In the genomic region with DNA sequence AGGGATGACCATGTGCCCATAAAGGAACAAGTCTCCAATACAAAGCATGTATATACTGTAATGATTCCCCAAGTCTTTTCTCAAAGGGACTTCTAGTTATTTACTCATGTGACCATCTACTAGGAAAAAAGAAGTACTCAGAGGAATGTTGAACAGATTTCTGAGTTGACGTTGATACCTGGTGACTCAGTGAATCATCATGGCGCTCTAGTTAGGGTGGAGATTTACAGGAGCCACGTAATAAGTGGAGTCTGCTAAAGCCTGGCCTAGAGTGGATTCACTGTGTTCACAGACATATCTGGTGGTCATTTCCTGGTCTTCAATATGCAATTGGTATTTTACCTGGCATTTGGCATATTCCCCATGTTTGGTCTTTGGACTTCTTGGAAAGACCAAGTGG, we compare ENCODE assay signal across 23 cellular contexts.
DNase-seq lines count a peak whose midpoint lies in the region; ATAC-seq, FAIRE-seq and TF ChIP-seq lines count a peak whose summit lies in the region.
"Had no signal": no experiment of that assay in that cellular context is flagged by ENCODE, and none has a peak within 500 bp of the region (broad histone marks: within the 10 kb centered on the region; RNA-seq: fewer than 3 reads in every experiment).

No MANE protein-coding gene starts in this region.

- H3K36me3 Mint-ChIP-seq in astrocyte (ENCODE audit: low read depth, unreplicated experiment), result no peaks in the 10 kb centered on the region
- H3K36me3 Mint-ChIP-seq: CD4-positive, CD25-positive, alpha-beta regulatory T cell; CD8-positive, alpha-beta T cell had no signal

- H3K79me1 ChIP-seq in IMR-90 (ENCODE audit: low read depth in 1 of 2, low read length in 2 of 2), result no peaks in the 10 kb centered on the region

- no peaks in the 10 kb centered on the region for H3K9me3 Mint-ChIP-seq in astrocyte (ENCODE audit: unreplicated experiment)
- H3K9me3 Mint-ChIP-seq: CD8-positive, alpha-beta T cell; GM23338; HFFc6 had no signal

- ATAC-seq in IMR-90 (ENCODE audit: low read depth) (no peak), foreskin keratinocyte (peak; percentile 51), HG03135 (IDR thresholded peaks at IDR 0.05; ENCODE audit: unreplicated experiment) (no peak)
- ATAC-seq: CD8-positive, alpha-beta T cell; GM12878 had no signal

- intact Hi-C loops in IMR-90 (cut with micrococcal nuclease), result no loop called here

- WGBS in IMR-90 (ENCODE audit: extremely low coverage in 2 of 2, insufficient read length in 1 of 2), 2 experiments, result no CpG with 5 or more reads among the region's 3 CpGs
- WGBS in smooth muscle cell (ENCODE audit: low lambda C conversion rate), result 74% methylated on average over 3 of the region's 3 CpGs

- no peak overlapping the region for H3K27ac Mint-ChIP-seq in astrocyte (ENCODE audit: unreplicated experiment)
- H3K27ac Mint-ChIP-seq: B cell; CD4-positive, CD25-positive, alpha-beta regulatory T cell; CD8-positive, alpha-beta T cell; HFFc6 had no signal

- no peak overlapping the region for H2BK15ac ChIP-seq in IMR-90 (ENCODE audit: low read depth, low read length)

- no peak overlapping the region for H3K56ac ChIP-seq in IMR-90 (ENCODE audit: extremely low read depth, insufficient read depth, low read length)

- H3K4me2 ChIP-seq in IMR-90 (ENCODE audit: low read depth, low read length) (no peak overlapping the region), astrocyte (ENCODE audit: low read length) (no peak overlapping the region), smooth muscle cell (no peak overlapping the region)
- H3K4me2 ChIP-seq: BLaER1, GM23338 had no signal

- H4K20me1 ChIP-seq in IMR-90 (ENCODE audit: insufficient read depth, low read length) (no peaks in the 10 kb centered on the region), astrocyte (ENCODE audit: insufficient read depth, low read length) (no peaks in the 10 kb centered on the region), smooth muscle cell (ENCODE audit: low read depth) (no peaks in the 10 kb centered on the region)
- H4K20me1 ChIP-seq: BLaER1 had no signal

- H3K4ac ChIP-seq in IMR-90 (ENCODE audit: low read depth, low read length), result no peak overlapping the region

- TF ChIP-seq POLR2A in IMR-90 (IDR thresholded peaks at IDR 0.05; ENCODE audit: low read depth, low read length), result no peak

- no peak overlapping the region for H4K8ac ChIP-seq in IMR-90 (ENCODE audit: low read depth in 2 of 2, low read length in 2 of 2)

- no peak overlapping the region for H3K18ac ChIP-seq in IMR-90 (ENCODE audit: low read depth, low read length)

- H3K79me2 ChIP-seq in astrocyte (ENCODE audit: insufficient read depth, low read length) (no peaks in the 10 kb centered on the region), smooth muscle cell (ENCODE audit: low read depth) (no peaks in the 10 kb centered on the region)

- H2AFZ ChIP-seq in IMR-90 (replicated peaks; ENCODE audit: low read length, poor library complexity), result no peak overlapping the region
- H2AFZ ChIP-seq in astrocyte (ENCODE audit: low read depth, low read length), result no peak overlapping the region
- H2AFZ ChIP-seq in smooth muscle cell (ENCODE audit: low read depth), result no peak overlapping the region
- H2AFZ ChIP-seq: GM23338 had no signal

- no peak overlapping the region for H3K4me3 Mint-ChIP-seq in astrocyte (ENCODE audit: unreplicated experiment)
- H3K4me3 Mint-ChIP-seq: B cell; CD4-positive, CD25-positive, alpha-beta regulatory T cell; CD8-positive, alpha-beta T cell; GM23338; HFFc6 had no signal

- H4K91ac ChIP-seq in IMR-90 (ENCODE audit: insufficient read depth, low read depth, low read length), result no peak overlapping the region

- TF ChIP-seq RAD21 in IMR-90 (IDR thresholded peaks at IDR 0.05; ENCODE audit: low read length), result no peak

- no peak overlapping the region for H2AK9ac ChIP-seq in IMR-90 (replicated peaks; ENCODE audit: low read depth, low read length, poor library complexity)

- H2BK20ac ChIP-seq in IMR-90 (ENCODE audit: low read depth, low read length), result no peak overlapping the region

- no peak overlapping the region for H2BK120ac ChIP-seq in IMR-90 (ENCODE audit: low read depth, low read length)

- DNase-seq in IMR-90 (peak; percentile 4), astrocyte (ENCODE audit: low read depth) (no peak), foreskin keratinocyte (peak in 1 of 2 donors; percentile 15), middle frontal gyrus (ENCODE audit: extremely low spot score, low spot score) (no peak), smooth muscle cell (lab: John Stamatoyannopoulos, UW; ENCODE audit: unreplicated experiment) (no peak)
- no peak for DNase-seq in activated T-cell treated with anti-CD3 and anti-CD28 coated beads, Interleukin-2, amount 50 U/mL, for 1 hour
- DNase-seq: Caco-2; CD4-positive, CD25-positive, alpha-beta regulatory T cell; CD8-positive, alpha-beta T cell; DMS153; DND-41; GDM1 had no signal

- H3K23ac ChIP-seq in IMR-90 (ENCODE audit: low read depth, low read length), result no peak overlapping the region

- H2AK5ac ChIP-seq in IMR-90 (ENCODE audit: low read depth, low read length), result no peak overlapping the region

- H3K14ac ChIP-seq in IMR-90 (replicated peaks; ENCODE audit: low read depth, low read length), result no peak overlapping the region

- FAIRE-seq in astrocyte (lab: Jason Lieb, UNC), result peak; percentile 47
- FAIRE-seq: A204.1, GM12878, GM19239, H54 had no signal

- CTCF ChIA-PET in IMR-90 (lab: Yijun Ruan, JAX), result no interaction called here

- H3K27me3 Mint-ChIP-seq in astrocyte (ENCODE audit: low read depth, unreplicated experiment), result no peaks in the 10 kb centered on the region
- H3K27me3 Mint-ChIP-seq: B cell; CD4-positive, CD25-positive, alpha-beta regulatory T cell had no signal

- peaks cover 23% of the 10 kb centered on the region for H3K4me1 Mint-ChIP-seq in astrocyte (ENCODE audit: low read depth, unreplicated experiment)
- H3K4me1 Mint-ChIP-seq: B cell; CD4-positive, CD25-positive, alpha-beta regulatory T cell had no signal

- H3K27ac ChIP-seq in IMR-90 (ENCODE audit: insufficient read depth, low read length) (no peak overlapping the region), astrocyte (ENCODE audit: low read depth, low read length) (no peak overlapping the region), foreskin keratinocyte (no peak overlapping the region), smooth muscle cell (ENCODE audit: low read depth) (no peak overlapping the region)
- H3K27ac ChIP-seq: BLaER1, C4-2B had no signal

- POLR2A ChIA-PET in IMR-90 (lab: Charles Lee; ENCODE audit: unreplicated experiment), result no interaction called here

- H3K9me3 ChIP-seq in IMR-90 (ENCODE audit: control insufficient read depth, insufficient read depth, low read length), result no peaks in the 10 kb centered on the region
- no peaks in the 10 kb centered on the region for H3K9me3 ChIP-seq in astrocyte (ENCODE audit: insufficient read depth, low read depth, low read length)
- no peaks in the 10 kb centered on the region for H3K9me3 ChIP-seq in smooth muscle cell (replicated peaks; ENCODE audit: low read depth)
- H3K9me3 ChIP-seq: BLaER1, Caco-2, HAP-1 had no signal

- H4K5ac ChIP-seq in IMR-90 (ENCODE audit: low read depth, low read length), result no peak overlapping the region

- no peaks in the 10 kb centered on the region for H3F3A ChIP-seq in smooth muscle cell (ENCODE audit: low read depth)

- H3K36me3 ChIP-seq in IMR-90 (ENCODE audit: control insufficient read depth, insufficient read depth, low read length) (no peaks in the 10 kb centered on the region), astrocyte (ENCODE audit: insufficient read depth, low read length) (no peaks in the 10 kb centered on the region), smooth muscle cell (ENCODE audit: low read depth) (no peaks in the 10 kb centered on the region)
- H3K36me3 ChIP-seq: BLaER1, HAP-1 had no signal

- H3K27me3 ChIP-seq in IMR-90 (ENCODE audit: control insufficient read depth, insufficient read depth, low read length), result no peaks in the 10 kb centered on the region
- no peaks in the 10 kb centered on the region for H3K27me3 ChIP-seq in astrocyte (ENCODE audit: insufficient read depth, low read length)
- no peaks in the 10 kb centered on the region for H3K27me3 ChIP-seq in foreskin keratinocyte
- no peaks in the 10 kb centered on the region for H3K27me3 ChIP-seq in smooth muscle cell (ENCODE audit: low read depth)
- H3K27me3 ChIP-seq: BLaER1 had no signal

- TF ChIP-seq CTCF in IMR-90 (conservative IDR thresholded peaks at IDR 0.05; ENCODE audit: low read depth, low read length) (no peak), astrocyte (IDR thresholded peaks at IDR 0.05; ENCODE audit: insufficient read depth, low read depth, low read length) (no peak), foreskin keratinocyte (conservative IDR thresholded peaks at IDR 0.05) (no peak), smooth muscle cell (IDR thresholded peaks at IDR 0.05; ENCODE audit: borderline replicate concordance, insufficient read depth, poor library complexity, severe bottlenecking) (no peak)

- H3K4me3 ChIP-seq in IMR-90 (ENCODE audit: insufficient read depth, low read depth, low read length), result no peak overlapping the region
- no peak overlapping the region for H3K4me3 ChIP-seq in astrocyte (ENCODE audit: insufficient read depth, low read depth, low read length)
- H3K4me3 ChIP-seq in smooth muscle cell, result no peak overlapping the region
- H3K4me3 ChIP-seq: BLaER1, GM12878, GM23338, HAP-1 had no signal

- no TSS peak for BruUV-seq in IMR-90 (replicated peaks; lab: Mats Ljungman, UMichigan)

- in situ Hi-C loops in IMR-90 (cut with MboI; ENCODE audit: low sequenced_read_pairs), result no loop called here

- H2BK5ac ChIP-seq in IMR-90 (ENCODE audit: low read depth, low read length, poor library complexity, severe bottlenecking), result no peak overlapping the region

- no peaks in the 10 kb centered on the region for H3K9me1 ChIP-seq in IMR-90 (ENCODE audit: insufficient read depth, low read length)

- H3K9ac ChIP-seq in IMR-90 (ENCODE audit: low read depth, low read length) (no peak overlapping the region), astrocyte (ENCODE audit: low read length) (no peak overlapping the region), smooth muscle cell (ENCODE audit: low read depth) (no peak overlapping the region)
- H3K9ac ChIP-seq: BLaER1 had no signal

- H3K4me1 ChIP-seq in IMR-90 (ENCODE audit: control insufficient read depth, insufficient read depth, low read length) (peaks cover 4% of the 10 kb centered on the region; the same call in 1 of the 2 replicates), astrocyte (ENCODE audit: insufficient read depth, low read length) (no peaks in the 10 kb centered on the region), foreskin keratinocyte (no peaks in the 10 kb centered on the region), smooth muscle cell (ENCODE audit: low read depth) (peaks cover 4% of the 10 kb centered on the region)
- H3K4me1 ChIP-seq: BLaER1, Caco-2, HAP-1 had no signal

- dilution Hi-C loops in IMR-90 (cut with HindIII; ENCODE audit: low sequenced_read_pairs, unreplicated experiment), result no loop called here

TF ChIP-seq in IMR-90, 13 proteins besides CTCF, POLR2A, EP300 and RAD21:
- no peak for TF ChIP-seq CHD1 (IDR thresholded peaks at IDR 0.05; ENCODE audit: low read depth, low read length)
